Comparison of ENCODE assay signal across 20 cellular contexts in genomic region chr12:75805905-75806304, GRCh38.
"Had no signal": no experiment of that assay in that cellular context is flagged by ENCODE, and none has a peak within 500 bp of the region (broad histone marks: within the 10 kb centered on the region; RNA-seq: fewer than 3 reads in every experiment).

No MANE protein-coding gene starts in this region.

- H3K36me3 ChIP-seq: gastroesophageal sphincter, left ventricle myocardium inferior, right lobe of liver, thyroid gland, upper lobe of right lung had no signal

- H3K9me3 ChIP-seq: gastroesophageal sphincter, right lobe of liver, thyroid gland, upper lobe of right lung had no signal

- ATAC-seq: activated CD4-positive, alpha-beta T cell treated with anti-CD3 and anti-CD28 coated beads for 36 hours; activated CD8-positive, alpha-beta memory T cell treated with anti-CD3 and anti-CD28 coated beads, Interleukin-2, amount 10 ng/mL, durations not matched to agents 7 days and 5 days; activated CD8-positive, alpha-beta T cell treated with anti-CD3 and anti-CD28 coated beads, Interleukin-2, amount 10 ng/mL, durations not matched to agents 7 days and 5 days; activated naive CD8-positive, alpha-beta T cell treated with anti-CD3 and anti-CD28 coated beads, Interleukin-2, amount 50 U/mL, for 24 hours; gastroesophageal sphincter; right lobe of liver; stimulated activated effector memory CD8-positive, alpha-beta T cell treated with anti-CD3 and anti-CD28 coated beads, Interleukin-12 subunit alpha, Interleukin-12 subunit beta, amount 100 ng/mL, for 72 hours; upper lobe of right lung had no signal

- H3K27ac ChIP-seq: dorsolateral prefrontal cortex, gastroesophageal sphincter, hepatocyte, left ventricle myocardium inferior, right lobe of liver, thyroid gland, upper lobe of right lung had no signal

- H3K4me3 ChIP-seq: dorsolateral prefrontal cortex, gastroesophageal sphincter, hepatocyte, left ventricle myocardium inferior, lung, right lobe of liver, skin epidermis, thyroid gland, upper lobe of right lung had no signal

- H3K27me3 ChIP-seq: dorsolateral prefrontal cortex, gastroesophageal sphincter, hepatocyte, right lobe of liver, thyroid gland had no signal

- DNase-seq: activated CD4-positive, alpha-beta T cell treated with anti-CD3 and anti-CD28 coated beads for 36 hours; activated CD4-positive, CD25-positive, alpha-beta regulatory T cell; activated CD8-positive, alpha-beta memory T cell treated with anti-CD3 and anti-CD28 coated beads, Interleukin-2, amount 10 ng/mL, durations not matched to agents 7 days and 5 days; activated CD8-positive, alpha-beta T cell treated with anti-CD3 and anti-CD28 coated beads, Interleukin-2, amount 10 ng/mL, durations not matched to agents 7 days and 5 days; activated naive CD8-positive, alpha-beta T cell treated with anti-CD3 and anti-CD28 coated beads, Interleukin-2, amount 50 U/mL, for 24 hours; activated T-cell treated with anti-CD3 and anti-CD28 coated beads, Interleukin-2, amount 50 U/mL, for 48 hours; amygdala; dorsolateral prefrontal cortex; effector memory CD4-positive, alpha-beta T cell; islet precursor cell; left ventricle myocardium inferior; right lobe of liver; stimulated activated CD4-positive, alpha-beta T cell treated with anti-CD3 and anti-CD28 coated beads, Interleukin-4, amount 100 ng/mL, for 24 hours; thyroid gland; upper lobe of right lung had no signal

- H3K4me1 ChIP-seq: gastroesophageal sphincter, right lobe of liver, thyroid gland, upper lobe of right lung had no signal
